ENCODE assay signal across 12 cellular contexts in the genomic region with DNA sequence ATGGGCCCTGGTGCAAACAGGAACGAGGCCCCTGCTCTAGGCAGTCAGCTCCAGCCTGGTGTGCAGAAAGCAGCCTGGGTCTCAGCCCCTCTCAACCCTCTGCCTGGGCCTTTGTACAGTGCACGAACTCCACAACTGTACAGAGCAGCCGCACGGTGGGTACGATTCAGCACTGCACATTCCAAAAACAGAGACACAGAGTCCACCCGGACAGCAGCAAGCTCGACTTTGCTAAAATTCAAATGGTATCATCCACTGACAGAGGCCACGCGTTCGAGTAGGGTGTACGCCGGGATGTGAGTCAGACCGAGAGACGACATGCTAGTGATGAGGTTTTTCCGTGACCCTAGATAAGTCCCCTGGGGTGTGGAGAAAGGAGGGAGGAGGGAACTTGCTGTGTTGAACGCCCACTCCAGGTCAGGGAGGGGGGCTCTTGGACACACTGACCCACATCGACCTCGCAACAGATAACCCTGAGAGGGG.
DNase-seq lines count a peak whose midpoint lies in the region; ATAC-seq and TF ChIP-seq lines count a peak whose summit lies in the region.
"Had no signal": no experiment of that assay in that cellular context is flagged by ENCODE, and none has a peak within 500 bp of the region (broad histone marks: within the 10 kb centered on the region; RNA-seq: fewer than 3 reads in every experiment).

No MANE protein-coding gene starts in this region.

- CTCF ChIA-PET in RWPE1 (lab: Yijun Ruan, JAX) = interaction anchor here (0.6 kb wide), 1 partner anchor 193 kb away, joined by 4 read pairs; no protein-coding TSS in a partner anchor

- no peak overlapping the region for H3K4me3 ChIP-seq in cardiac fibroblast (replicated peaks in 1 of 2; ENCODE audit: low read depth in 2 of 2, low read length in 2 of 2)
- H3K4me3 ChIP-seq: HAP-1 had no signal

- DNase-seq in activated CD4-positive, alpha-beta T cell treated with anti-CD3 and anti-CD28 coated beads for 24 hours (ENCODE audit: low read depth in 2 of 2) = peak; percentile 46 to 59
- DNase-seq in cardiac fibroblast (ENCODE audit: low read depth in 2 of 2) (peak; percentile 42 to 73), KBM-7 (no peak), RWPE1 (ENCODE audit: low spot score) (no peak), AML-193 (lab: John Stamatoyannopoulos, UW) (no peak)
- peak; percentile 78 for DNase-seq in stimulated activated CD8-positive, alpha-beta memory T cell treated with anti-CD3 and anti-CD28 coated beads, Interleukin-4, amount 100 ng/mL, for 48 hours
- DNase-seq: cortex of kidney, IMR-90, NCI-H748 treated with DMSO at 0.1 percent for 48 hours, substantia nigra had no signal

- no peak overlapping the region for H3K27ac ChIP-seq in RWPE1

- ATAC-seq in GM21786 (IDR thresholded peaks at IDR 0.05; ENCODE audit: unreplicated experiment) = peak; percentile 60

- in situ Hi-C loops in KBM-7 (cut with MboI; ENCODE audit: low pct_unique_long_range_greater_than_20kb, low sequenced_read_pairs) = no loop called here

- POLR2A ChIA-PET in RWPE1 (lab: Yijun Ruan, JAX; ENCODE audit: low non-redundant PET) = no interaction called here

- TF ChIP-seq CTCF in cardiac fibroblast (IDR thresholded peaks at IDR 0.05; ENCODE audit: low read depth, low read length) (no peak), RWPE1 (conservative IDR thresholded peaks at IDR 0.05; ENCODE audit: low read depth) (no peak)

Comparison
In these comparisons a context has a peak if more than half of its experiments do, and no peak if none do; other contexts are left out.
1. DNase-seq: peak in activated CD4-positive, alpha-beta T cell treated with anti-CD3 and anti-CD28 coated beads for 24 hours (2 of 2), cardiac fibroblast (2 of 2) and stimulated activated CD8-positive, alpha-beta memory T cell treated with anti-CD3 and anti-CD28 coated beads, Interleukin-4, amount 100 ng/mL, for 48 hours (single experiment); none in KBM-7 (single experiment), RWPE1 (single experiment) and AML-193 (0 of 2).